Comparison of ENCODE assay signal across 21 cellular contexts in the genomic region with DNA sequence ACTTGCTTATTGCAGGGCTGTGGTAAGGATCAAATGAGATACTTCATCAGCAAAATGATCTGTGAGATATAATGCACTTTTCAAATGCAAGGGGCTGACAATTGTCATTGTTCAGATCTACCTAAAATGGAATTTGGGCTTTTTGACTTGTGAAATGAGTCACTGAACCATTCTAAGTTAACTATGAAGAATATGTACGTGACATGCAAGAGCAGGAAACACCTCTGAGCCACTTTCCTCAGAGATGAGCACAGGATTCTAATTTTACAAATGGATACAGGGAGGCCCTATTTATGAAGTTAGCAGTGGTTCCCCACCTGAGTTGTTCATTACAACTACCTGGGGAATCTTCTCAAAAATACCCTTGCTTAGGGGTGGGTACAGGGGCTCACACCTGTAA. TPM values are rescaled to one million over a fixed set of nuclear protein-coding genes. Genes with fewer than 3 reads are reported as not detected.
DNase-seq lines count a peak whose midpoint lies in the region; ATAC-seq lines count a peak whose summit lies in the region.
"Had no signal": no experiment of that assay in that cellular context is flagged by ENCODE, and none has a peak within 500 bp of the region (broad histone marks: within the 10 kb centered on the region; RNA-seq: fewer than 3 reads in every experiment).

No MANE protein-coding gene starts in this region.

- H3K9me3 Mint-ChIP-seq in activated T-cell treated with anti-CD3 and anti-CD28 coated beads, Interleukin-2, amount 50 U/mL, for 4 hours = no peaks in the 10 kb centered on the region
- peaks cover 4 to 5% of the 10 kb centered on the region in 2 donors for H3K9me3 Mint-ChIP-seq in activated T-cell treated with anti-CD3 and anti-CD28 coated beads, Interleukin-2, amount 50 U/mL, for 72 hours
- peaks cover 3 to 4% of the 10 kb centered on the region in 2 donors for H3K9me3 Mint-ChIP-seq in stimulated activated naive B cell treated with anti-CD40 and anti-IgM and Interleukin-4, amounts not matched to agents 10 μg/mL and 1 μg/mL and 100 μg/mL, for 72 hours
- H3K9me3 Mint-ChIP-seq: memory B cell had no signal

- peak overlapping the region; percentile 88 for H3K27ac Mint-ChIP-seq in activated T-cell treated with anti-CD3 and anti-CD28 coated beads, Interleukin-2, amount 50 U/mL, for 72 hours
- H3K27ac Mint-ChIP-seq in stimulated activated naive B cell treated with anti-CD40 and anti-IgM and Interleukin-4, amounts not matched to agents 10 μg/mL and 1 μg/mL and 100 μg/mL, for 72 hours = no peak overlapping the region
- H3K27ac Mint-ChIP-seq: memory B cell had no signal

- no peaks in the 10 kb centered on the region for H3K36me3 Mint-ChIP-seq in activated T-cell treated with anti-CD3 and anti-CD28 coated beads, Interleukin-2, amount 50 U/mL, for 4 hours (ENCODE audit: insufficient read depth)
- peaks cover 2 to 7% of the 10 kb centered on the region in 2 donors for H3K36me3 Mint-ChIP-seq in activated T-cell treated with anti-CD3 and anti-CD28 coated beads, Interleukin-2, amount 50 U/mL, for 72 hours (ENCODE audit: insufficient read depth in 2 of 2)
- peaks cover 2 to 5% of the 10 kb centered on the region in 2 donors for H3K36me3 Mint-ChIP-seq in stimulated activated naive B cell treated with anti-CD40 and anti-IgM and Interleukin-4, amounts not matched to agents 10 μg/mL and 1 μg/mL and 100 μg/mL, for 72 hours
- H3K36me3 Mint-ChIP-seq: memory B cell had no signal

- no peaks in the 10 kb centered on the region for H3K27me3 Mint-ChIP-seq in activated T-cell treated with anti-CD3 and anti-CD28 coated beads, Interleukin-2, amount 50 U/mL, for 4 hours (ENCODE audit: low read depth)
- H3K27me3 Mint-ChIP-seq in activated T-cell treated with anti-CD3 and anti-CD28 coated beads, Interleukin-2, amount 50 U/mL, for 72 hours (ENCODE audit: low read depth) = no peaks in the 10 kb centered on the region
- H3K27me3 Mint-ChIP-seq in stimulated activated naive B cell treated with anti-CD40 and anti-IgM and Interleukin-4, amounts not matched to agents 10 μg/mL and 1 μg/mL and 100 μg/mL, for 72 hours = peaks cover 20 to 26% of the 10 kb centered on the region in 2 donors

- no peak for DNase-seq in activated T-cell treated with anti-CD3 and anti-CD28 coated beads, Interleukin-2, amount 50 U/mL, for 4 hours
- no peak for DNase-seq in activated T-cell treated with anti-CD3 and anti-CD28 coated beads for 4 hours
- DNase-seq in activated T-cell treated with anti-CD3 and anti-CD28 coated beads, Interleukin-2, amount 50 U/mL, for 72 hours = peak in 1 of 2 donors; percentile 34
- no peak for DNase-seq in stimulated activated naive B cell treated with anti-CD40 and anti-IgM and Interleukin-4, amounts not matched to agents 10 μg/mL and 1 μg/mL and 100 μg/mL, for 72 hours
- DNase-seq in DMS79 treated with DMSO at 0.1 percent for 48 hours (lab: John Stamatoyannopoulos, UW) = no peak
- no peak for DNase-seq in SW 1271 (lab: John Stamatoyannopoulos, UW)
- DNase-seq: Calu3; foreskin melanocyte; kidney; NCI-H1694 treated with DMSO at 0.1 percent for 48 hours; NCI-H69; stimulated activated CD4-positive, alpha-beta T cell treated with anti-CD3 and anti-CD28 coated beads, Interleukin-15, amount 100 ng/mL, for 24 hours had no signal

- H3K4me3 Mint-ChIP-seq in activated T-cell treated with anti-CD3 and anti-CD28 coated beads, Interleukin-2, amount 50 U/mL, for 4 hours = no peak overlapping the region
- peak overlapping the region; percentile 44 to 59 for H3K4me3 Mint-ChIP-seq in activated T-cell treated with anti-CD3 and anti-CD28 coated beads, Interleukin-2, amount 50 U/mL, for 72 hours
- no peak overlapping the region for H3K4me3 Mint-ChIP-seq in stimulated activated naive B cell treated with anti-CD40 and anti-IgM and Interleukin-4, amounts not matched to agents 10 μg/mL and 1 μg/mL and 100 μg/mL, for 72 hours
- H3K4me3 Mint-ChIP-seq: memory B cell had no signal

- ATAC-seq in activated T-cell treated with anti-CD3 and anti-CD28 coated beads, Interleukin-2, amount 50 U/mL, for 4 hours = peak; percentile 51 to 56
- ATAC-seq in HG02852 (IDR thresholded peaks at IDR 0.05; ENCODE audit: unreplicated experiment) (peak; percentile 70), HG03097 (IDR thresholded peaks at IDR 0.05; ENCODE audit: low FRiP score, unreplicated experiment) (no peak)
- peak; percentile 58 to 59 for ATAC-seq in activated T-cell treated with anti-CD3 and anti-CD28 coated beads, Interleukin-2, amount 50 U/mL, for 72 hours (replicated peaks in 1 of 2)
- peak; percentile 40 to 53 for ATAC-seq in stimulated activated naive B cell treated with anti-CD40 and anti-IgM and Interleukin-4, amounts not matched to agents 10 μg/mL and 1 μg/mL and 100 μg/mL, for 72 hours (replicated peaks)

- peaks cover 53% of the 10 kb centered on the region for H3K4me1 Mint-ChIP-seq in activated T-cell treated with anti-CD3 and anti-CD28 coated beads, Interleukin-2, amount 50 U/mL, for 4 hours (ENCODE audit: low read depth)
- peaks cover 93% of the 10 kb centered on the region for H3K4me1 Mint-ChIP-seq in activated T-cell treated with anti-CD3 and anti-CD28 coated beads, Interleukin-2, amount 50 U/mL, for 72 hours (ENCODE audit: low read depth)
- peaks cover 30 to 62% of the 10 kb centered on the region in 2 donors for H3K4me1 Mint-ChIP-seq in stimulated activated naive B cell treated with anti-CD40 and anti-IgM and Interleukin-4, amounts not matched to agents 10 μg/mL and 1 μg/mL and 100 μg/mL, for 72 hours

RNA-seq across cellular contexts. Expression of gene CTLA4, which starts 26.7 kb away (rescaled TPM):
- total RNA-seq in activated T-cell treated with anti-CD3 and anti-CD28 coated beads, Interleukin-2, amount 50 U/mL, for 4 hours = 100 to 1,000 TPM; 221 to 307 (median 278) TPM
- total RNA-seq in activated T-cell treated with anti-CD3 and anti-CD28 coated beads, Interleukin-2, amount 50 U/mL, for 72 hours = 100 to 1,000 TPM; 132 to 254 TPM
- total RNA-seq: Calu3, cardiac septum, epithelial cell of proximal tubule, GM23248, myocyte, OCI-LY7 had no signal

RNA-seq across cellular contexts. Expression of gene ICOS, which starts 42.3 kb away (rescaled TPM):
- 100 to 1,000 TPM; 161 to 213 (median 177) TPM for total RNA-seq in activated T-cell treated with anti-CD3 and anti-CD28 coated beads, Interleukin-2, amount 50 U/mL, for 4 hours
- 100 to 1,000 TPM; 145 to 196 TPM for total RNA-seq in activated T-cell treated with anti-CD3 and anti-CD28 coated beads, Interleukin-2, amount 50 U/mL, for 72 hours
- total RNA-seq: Calu3, cardiac septum, dermis microvascular lymphatic vessel endothelial cell, epithelial cell of proximal tubule, GM23248, myocyte, OCI-LY7 had no signal

Comparison
In these comparisons a context has a peak if more than half of its experiments do, and no peak if none do; other contexts are left out.
1. H3K4me3 Mint-ChIP-seq: peak in activated T-cell treated with anti-CD3 and anti-CD28 coated beads, Interleukin-2, amount 50 U/mL, for 72 hours (2 of 2); none in activated T-cell treated with anti-CD3 and anti-CD28 coated beads, Interleukin-2, amount 50 U/mL, for 4 hours (single experiment) and stimulated activated naive B cell treated with anti-CD40 and anti-IgM and Interleukin-4, amounts not matched to agents 10 μg/mL and 1 μg/mL and 100 μg/mL, for 72 hours (0 of 2).